ENCODE assay signal across 16 cellular contexts in genomic region chr14:67744057-67744456, GRCh38. TPM values are rescaled to one million over a fixed set of nuclear protein-coding genes. Genes with fewer than 3 reads are reported as not detected.
A peak's percentile ranks its signal among the peaks of the same experiment; 100 is the strongest.
DNase-seq lines count a peak whose midpoint lies in the region; ATAC-seq and TF ChIP-seq lines count a peak whose summit lies in the region.
"Had no signal": no experiment of that assay in that cellular context is flagged by ENCODE, and none has a peak within 500 bp of the region (broad histone marks: within the 10 kb centered on the region; RNA-seq: fewer than 3 reads in every experiment).

No MANE protein-coding gene starts in this region.

- no peak overlapping the region for H3K27ac Mint-ChIP-seq in stimulated activated effector memory CD8-positive, alpha-beta T cell treated with anti-CD3 and anti-CD28 coated beads, Interleukin-12 subunit alpha, Interleukin-12 subunit beta, amount 100 ng/mL, for 72 hours
- H3K27ac Mint-ChIP-seq: CD4-positive, CD25-positive, alpha-beta regulatory T cell; CD8-positive, alpha-beta memory T cell had no signal

- H3K36me3 ChIP-seq in cardiac muscle cell (peaks cover 5% of the 10 kb centered on the region), right atrium auricular region (peaks cover 13% of the 10 kb centered on the region), adrenal gland (replicated peaks in 1 of 2) (peaks cover 0 to 11% of the 10 kb centered on the region in 2 donors), psoas muscle (ENCODE audit: insufficient read depth in 1 of 2, low read depth in 1 of 2) (peaks cover 0 to 26% of the 10 kb centered on the region in 2 donors)
- H3K36me3 ChIP-seq: HAP-1 had no signal

- H3K36me3 Mint-ChIP-seq in stimulated activated effector memory CD8-positive, alpha-beta T cell treated with anti-CD3 and anti-CD28 coated beads, Interleukin-12 subunit alpha, Interleukin-12 subunit beta, amount 100 ng/mL, for 72 hours, result peaks cover 5% of the 10 kb centered on the region

- H3K4me1 ChIP-seq in cardiac muscle cell (ENCODE audit: low read depth), result peaks cover 9% of the 10 kb centered on the region
- H3K4me1 ChIP-seq in right atrium auricular region, result no peaks in the 10 kb centered on the region
- peaks cover 0 to 6% of the 10 kb centered on the region in 2 donors for H3K4me1 ChIP-seq in adrenal gland (replicated peaks in 1 of 2)
- H3K4me1 ChIP-seq in psoas muscle, result peaks cover 10% of the 10 kb centered on the region
- H3K4me1 ChIP-seq: BE2C, HAP-1 had no signal

- H3K27ac ChIP-seq in cardiac muscle cell (peak overlapping the region; percentile 48), right atrium auricular region (no peak overlapping the region), adrenal gland (peak overlapping the region in 3 of 5 donors; percentile 0 to 58 (median 5)), psoas muscle (peak overlapping the region; percentile 69)
- H3K27ac ChIP-seq: GM23248 had no signal

- no peak for TF ChIP-seq CTCF in cardiac muscle cell (IDR thresholded peaks at IDR 0.05; ENCODE audit: low read depth, low read length)
- TF ChIP-seq CTCF in right atrium auricular region (IDR thresholded peaks at IDR 0.05), result no peak
- no peak for TF ChIP-seq CTCF in adrenal gland (IDR thresholded peaks at IDR 0.05)
- TF ChIP-seq CTCF in psoas muscle (IDR thresholded peaks at IDR 0.05), result no peak
- TF ChIP-seq CTCF in GM10248 (IDR thresholded peaks at IDR 0.05; ENCODE audit: control extremely low read depth, extremely low read depth, low read depth, missing control alignments), result no peak

- peak in 1 of 2 donors; percentile 10 for DNase-seq in cardiac muscle cell (ENCODE audit: low read depth in 1 of 2, low spot score in 1 of 2)
- DNase-seq in right atrium auricular region (ENCODE audit: low spot score), result no peak
- no peak for DNase-seq in adrenal gland
- no peak for DNase-seq in psoas muscle
- DNase-seq in stimulated activated effector memory CD8-positive, alpha-beta T cell treated with anti-CD3 and anti-CD28 coated beads, Interleukin-12 subunit alpha, Interleukin-12 subunit beta, amount 100 ng/mL, for 72 hours (ENCODE audit: low spot score in 2 of 2), result no peak
- DNase-seq in GM10248 (ENCODE audit: extremely low spot score), result no peak
- DNase-seq: ACHN; BE2C; C1 segment of cervical spinal cord; CD4-positive, CD25-positive, alpha-beta regulatory T cell; CD8-positive, alpha-beta memory T cell; COR-L47; DMS 273 treated with DMSO at 0.1 percent for 48 hours; DMS53; GM23248 had no signal

- POLR2A ChIA-PET in GM10248 (lab: Yijun Ruan, JAX), result no interaction called here

- intact Hi-C loops in adrenal gland (cut with DNase I) (no loop called here), psoas muscle (cut with DNase I) (no loop called here)

- 38 to 55% (median 47%) methylated on average over 2 of the region's 2 CpGs for WGBS in adrenal gland, 4 donors
- WGBS in psoas muscle, 3 donors, result 8 to 28% (median 17%) methylated on average over 2 of the region's 2 CpGs

- H3K4me3 ChIP-seq in cardiac muscle cell, result no peak overlapping the region
- no peak overlapping the region for H3K4me3 ChIP-seq in right atrium auricular region
- no peak overlapping the region for H3K4me3 ChIP-seq in adrenal gland
- H3K4me3 ChIP-seq in psoas muscle, result no peak overlapping the region
- H3K4me3 ChIP-seq: GM23248, HAP-1 had no signal

- TF ChIP-seq POLR2A in adrenal gland (IDR thresholded peaks at IDR 0.05), result no peak

- no peaks in the 10 kb centered on the region for H3K9me3 ChIP-seq in cardiac muscle cell (ENCODE audit: low read depth)
- H3K9me3 ChIP-seq in right atrium auricular region, result no peaks in the 10 kb centered on the region
- H3K9me3 ChIP-seq in adrenal gland (replicated peaks in 1 of 3), result no peaks in the 10 kb centered on the region
- no peaks in the 10 kb centered on the region for H3K9me3 ChIP-seq in psoas muscle
- H3K9me3 ChIP-seq: BE2C, HAP-1 had no signal

- H3K4me1 Mint-ChIP-seq in stimulated activated effector memory CD8-positive, alpha-beta T cell treated with anti-CD3 and anti-CD28 coated beads, Interleukin-12 subunit alpha, Interleukin-12 subunit beta, amount 100 ng/mL, for 72 hours, result peaks cover 9% of the 10 kb centered on the region

- no peaks in the 10 kb centered on the region for H3K27me3 ChIP-seq in cardiac muscle cell
- H3K27me3 ChIP-seq in right atrium auricular region, result no peaks in the 10 kb centered on the region
- H3K27me3 ChIP-seq in adrenal gland, result no peaks in the 10 kb centered on the region
- no peaks in the 10 kb centered on the region for H3K27me3 ChIP-seq in psoas muscle (ENCODE audit: insufficient read depth in 3 of 3, low read length in 2 of 3)
- H3K27me3 ChIP-seq: BE2C had no signal

- H3K4me3 Mint-ChIP-seq in stimulated activated effector memory CD8-positive, alpha-beta T cell treated with anti-CD3 and anti-CD28 coated beads, Interleukin-12 subunit alpha, Interleukin-12 subunit beta, amount 100 ng/mL, for 72 hours, result no peak overlapping the region
- H3K4me3 Mint-ChIP-seq: CD4-positive, CD25-positive, alpha-beta regulatory T cell; CD8-positive, alpha-beta memory T cell had no signal

- H3K9me3 Mint-ChIP-seq in stimulated activated effector memory CD8-positive, alpha-beta T cell treated with anti-CD3 and anti-CD28 coated beads, Interleukin-12 subunit alpha, Interleukin-12 subunit beta, amount 100 ng/mL, for 72 hours, result no peaks in the 10 kb centered on the region
- H3K9me3 Mint-ChIP-seq: CD4-positive, CD25-positive, alpha-beta regulatory T cell; CD8-positive, alpha-beta memory T cell had no signal

- ATAC-seq in psoas muscle, result peak; percentile 79 to 90 (median 84)
- no peak for ATAC-seq in stimulated activated effector memory CD8-positive, alpha-beta T cell treated with anti-CD3 and anti-CD28 coated beads, Interleukin-12 subunit alpha, Interleukin-12 subunit beta, amount 100 ng/mL, for 72 hours

- CTCF ChIA-PET in GM10248 (lab: Yijun Ruan, JAX), result no interaction called here

RNA-seq across cellular contexts. Expression of gene RDH12, which starts 42.4 kb away (rescaled TPM):
- total RNA-seq in cardiac muscle cell (0.48 TPM in 1 of 2 replicates, not detected in the other), right atrium auricular region (not detected), adrenal gland (10 to 100 TPM in 2 of 8 donors, 1 to 10 TPM in 6; 1.1 to 13.3 (median 2.3) TPM), psoas muscle (not detected)
- polyA plus RNA-seq in cardiac muscle cell (1.7 TPM in 1 of 2 replicates, not detected in the other), adrenal gland (10 to 100 TPM in 1 of 3 donors, 1 to 10 TPM in 2; 1.0 to 24.8 (median 3.5) TPM), psoas muscle (under 1 TPM in 1 of 3 donors, not detected in 2; 0.03 TPM)
- total RNA-seq: CD4-positive, CD25-positive, alpha-beta regulatory T cell; CD8-positive, alpha-beta memory T cell; GM23248 had no signal
- polyA plus RNA-seq: CD4-positive, CD25-positive, alpha-beta regulatory T cell; CD8-positive, alpha-beta memory T cell; GM23248 had no signal

RNA-seq across cellular contexts. Expression of gene RDH11, which starts 48.5 kb away (rescaled TPM):
- 41.7 and 61.2 TPM in 2 replicates for total RNA-seq in cardiac muscle cell
- polyA plus RNA-seq in cardiac muscle cell, result 70.5 and 92.2 TPM in 2 replicates
- total RNA-seq in right atrium auricular region, result 10 to 100 TPM; 20.8 to 24.0 TPM
- total RNA-seq in adrenal gland, result 100 to 1,000 TPM in 2 of 8 donors, 10 to 100 TPM in 6; 73.1 to 160 (median 81.3) TPM
- 100 to 1,000 TPM in 1 of 3 donors, 10 to 100 TPM in 2; 49.1 to 282 (median 58.9) TPM for polyA plus RNA-seq in adrenal gland
- 10 to 100 TPM in 1 of 4 donors, 1 to 10 TPM in 3; 5.4 to 11.1 (median 7.9) TPM for total RNA-seq in psoas muscle
- 10 to 100 TPM in 1 of 3 donors, 1 to 10 TPM in 2; 7.7 to 15.6 (median 9.4) TPM for polyA plus RNA-seq in psoas muscle

Comparison
In these comparisons a context has a peak if more than half of its experiments do, and no peak if none do; other contexts are left out.
1. H3K27ac ChIP-seq: peak in cardiac muscle cell (single experiment), adrenal gland (3 of 5) and psoas muscle (single experiment); none in right atrium auricular region (0 of 2).